17 cellular contexts compared by ENCODE assay signal in the genomic region with DNA sequence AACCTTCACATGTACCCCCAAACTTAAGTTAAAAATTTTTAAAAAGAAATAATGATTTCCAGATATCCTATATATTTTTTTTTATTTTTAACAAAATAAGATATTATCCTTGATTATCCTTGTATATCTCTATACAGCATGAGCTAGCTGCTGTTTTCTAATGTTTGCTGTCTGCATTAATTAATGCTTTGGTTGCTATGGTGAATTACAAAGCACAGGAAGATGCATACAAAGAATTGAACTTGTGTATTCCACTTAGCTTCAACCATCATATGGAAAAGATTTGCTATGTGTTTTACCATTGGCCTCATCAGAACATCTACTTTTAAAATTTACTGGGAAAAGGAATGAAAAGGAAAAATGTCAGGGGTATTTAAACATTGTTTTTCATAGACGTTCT.
"Had no signal": no experiment of that assay in that cellular context is flagged by ENCODE, and none has a peak within 500 bp of the region (broad histone marks: within the 10 kb centered on the region; RNA-seq: fewer than 3 reads in every experiment).

No MANE protein-coding gene starts in this region.

- H3K27me3 ChIP-seq: brain microvascular endothelial cell, esophagus squamous epithelium, heart right ventricle, thyroid gland had no signal

- H3K27ac ChIP-seq: brain microvascular endothelial cell, esophagus squamous epithelium, heart right ventricle, thyroid gland had no signal

- H3K27ac Mint-ChIP-seq: activated CD4-positive, alpha-beta T cell treated with anti-CD3 and anti-CD28 coated beads, Interleukin-2, amount 10 ng/mL, durations not matched to agents 24 days and 14 days; activated naive CD4-positive, alpha-beta T cell treated with anti-CD3 and anti-CD28 coated beads, Interleukin-2, amount 10 ng/mL, durations not matched to agents 7 days and 5 days; activated naive CD8-positive, alpha-beta T cell treated with anti-CD3 and anti-CD28 coated beads, Interleukin-2, amount 50 U/mL, for 24 hours; immature natural killer cell; stimulated activated naive B cell treated with anti-CD40 and anti-IgM and Interleukin-4, amounts not matched to agents 10 μg/mL and 1 μg/mL and 100 μg/mL, for 72 hours had no signal

- H3K4me1 ChIP-seq: esophagus squamous epithelium, thyroid gland had no signal

- H3K9me3 ChIP-seq: esophagus squamous epithelium, thyroid gland had no signal

- H3K36me3 ChIP-seq: brain microvascular endothelial cell had no signal

- H3K4me3 ChIP-seq: esophagus squamous epithelium, heart right ventricle, thyroid gland had no signal

- H3K4me3 Mint-ChIP-seq: activated CD4-positive, alpha-beta T cell treated with anti-CD3 and anti-CD28 coated beads, Interleukin-2, amount 10 ng/mL, durations not matched to agents 24 days and 14 days; activated naive CD4-positive, alpha-beta T cell treated with anti-CD3 and anti-CD28 coated beads, Interleukin-2, amount 10 ng/mL, durations not matched to agents 7 days and 5 days; activated naive CD8-positive, alpha-beta T cell treated with anti-CD3 and anti-CD28 coated beads, Interleukin-2, amount 50 U/mL, for 24 hours; activated T-cell treated with anti-CD3 and anti-CD28 coated beads, Interleukin-2, amount 50 U/mL, for 4 hours; immature natural killer cell; stimulated activated naive B cell treated with anti-CD40 and anti-IgM and Interleukin-4, amounts not matched to agents 10 μg/mL and 1 μg/mL and 100 μg/mL, for 72 hours had no signal

- ATAC-seq: activated naive CD8-positive, alpha-beta T cell treated with anti-CD3 and anti-CD28 coated beads, Interleukin-2, amount 50 U/mL, for 24 hours; activated T-cell treated with anti-CD3 and anti-CD28 coated beads, Interleukin-2, amount 50 U/mL, for 4 hours; heart right ventricle; left ventricle myocardium superior; stimulated activated naive B cell treated with anti-CD40 and anti-IgM and Interleukin-4, amounts not matched to agents 10 μg/mL and 1 μg/mL and 100 μg/mL, for 72 hours had no signal

- H3K27me3 Mint-ChIP-seq: activated CD4-positive, alpha-beta T cell treated with anti-CD3 and anti-CD28 coated beads, Interleukin-2, amount 10 ng/mL, durations not matched to agents 24 days and 14 days; activated naive CD4-positive, alpha-beta T cell treated with anti-CD3 and anti-CD28 coated beads, Interleukin-2, amount 10 ng/mL, durations not matched to agents 7 days and 5 days; activated naive CD8-positive, alpha-beta T cell treated with anti-CD3 and anti-CD28 coated beads, Interleukin-2, amount 50 U/mL, for 24 hours; stimulated activated naive B cell treated with anti-CD40 and anti-IgM and Interleukin-4, amounts not matched to agents 10 μg/mL and 1 μg/mL and 100 μg/mL, for 72 hours had no signal

- H3K9me3 Mint-ChIP-seq: activated naive CD4-positive, alpha-beta T cell treated with anti-CD3 and anti-CD28 coated beads, Interleukin-2, amount 10 ng/mL, durations not matched to agents 7 days and 5 days; activated naive CD8-positive, alpha-beta T cell treated with anti-CD3 and anti-CD28 coated beads, Interleukin-2, amount 50 U/mL, for 24 hours; immature natural killer cell had no signal

- DNase-seq: activated CD4-positive, alpha-beta T cell treated with anti-CD3 and anti-CD28 coated beads, Interleukin-2, amount 10 ng/mL, durations not matched to agents 24 days and 14 days; activated CD8-positive, alpha-beta memory T cell treated with anti-CD3 and anti-CD28 coated beads, Interleukin-2, amount 50 U/mL, for 4 hours; activated effector memory CD4-positive, alpha-beta T cell treated with Interleukin-2 at 50 U/mL for 16 hours; activated naive CD4-positive, alpha-beta T cell treated with anti-CD3 and anti-CD28 coated beads, Interleukin-2, amount 10 ng/mL, durations not matched to agents 7 days and 5 days; activated naive CD8-positive, alpha-beta T cell treated with anti-CD3 and anti-CD28 coated beads, Interleukin-2, amount 50 U/mL, for 24 hours; activated T-cell treated with anti-CD3 and anti-CD28 coated beads, Interleukin-2, amount 50 U/mL, for 4 hours; aorta; brain microvascular endothelial cell; cerebellar nuclear complex; cortex of kidney; esophagus squamous epithelium; heart right ventricle; immature natural killer cell; left ventricle myocardium superior; stimulated activated naive B cell treated with anti-CD40 and anti-IgM and Interleukin-4, amounts not matched to agents 10 μg/mL and 1 μg/mL and 100 μg/mL, for 72 hours; T1000; thyroid gland had no signal
